ENCODE assay signal across 26 cellular contexts in the genomic region with DNA sequence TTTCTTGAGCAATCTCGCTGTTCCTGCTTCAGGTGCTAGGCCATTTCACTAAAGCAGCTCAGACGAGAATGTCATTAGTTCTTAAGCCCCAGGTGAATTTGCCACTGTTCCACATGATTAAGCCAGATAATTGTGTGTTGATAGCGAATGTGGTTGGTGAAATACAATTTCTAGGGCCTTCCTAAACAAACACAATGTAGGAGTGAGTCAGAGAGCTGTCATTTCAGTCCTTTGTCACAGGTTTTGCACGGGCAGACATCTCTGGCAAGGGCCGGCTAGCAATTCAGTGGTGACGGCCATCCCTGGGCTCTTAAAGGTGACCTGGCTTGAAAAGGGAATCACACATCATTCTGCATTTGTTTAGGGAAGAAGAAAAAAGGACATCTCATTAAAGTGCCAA.
DNase-seq lines count a peak whose midpoint lies in the region; ATAC-seq, FAIRE-seq and TF ChIP-seq lines count a peak whose summit lies in the region.
"Had no signal": no experiment of that assay in that cellular context is flagged by ENCODE, and none has a peak within 500 bp of the region (broad histone marks: within the 10 kb centered on the region; RNA-seq: fewer than 3 reads in every experiment).

No MANE protein-coding gene starts in this region.

- CTCF ChIA-PET in PC-9 (lab: Charles Lee), result no interaction called here

- H3K27ac ChIP-seq in PC-9, result 0 out of 2 replicates have a peak overlapping the region, but pooled peaks have one; percentile 3
- no peak overlapping the region for H3K27ac ChIP-seq in gastroesophageal sphincter
- H3K27ac ChIP-seq: BLaER1 treated with 17β-estradiol and CSF1 and Interleukin-3, amounts not matched to agents 10 nM and 100 nM; breast epithelium; lower lobe of right lung; RWPE1; sigmoid colon; tibial artery had no signal

- TF ChIP-seq EP300 in gastroesophageal sphincter (IDR thresholded peaks at IDR 0.05), result no peak

- DNase-seq in DMS53 treated with DMSO at 0.1 percent for 48 hours (lab: John Stamatoyannopoulos, UW; ENCODE audit: unreplicated experiment), result peak; percentile 86
- peak; percentile 87 for DNase-seq in NCI-H146 (lab: John Stamatoyannopoulos, UW)
- DNase-seq in PC-9, result peak; percentile 45 to 91
- peak; percentile 37 for DNase-seq in left kidney (ENCODE audit: low read depth, low spot score)
- DNase-seq in GM12891 (ENCODE audit: insufficient read length, low spot score), result no peak
- no peak for DNase-seq in activated T-cell treated with anti-CD3 and anti-CD28 coated beads for 4 hours
- no peak for DNase-seq in activated T-cell treated with anti-CD3 and anti-CD28 coated beads, Interleukin-2, amount 50 U/mL, for 72 hours
- DNase-seq: activated CD4-positive, alpha-beta T cell treated with anti-CD3 and anti-CD28 coated beads for 36 hours; activated naive CD4-positive, alpha-beta T cell treated with anti-CD3 and anti-CD28 coated beads for 36 hours; effector CD8-positive, alpha-beta T cell; foreskin fibroblast; hippocampal formation; lower lobe of right lung; NCI-H2029 treated with DMSO at 0.1 percent for 48 hours; NCI-H524; posterior cingulate gyrus; sigmoid colon; stimulated activated naive CD8-positive, alpha-beta T cell treated with anti-CD3 and anti-CD28 coated beads, Interleukin-15, amount 100 ng/mL, for 72 hours; tibial artery had no signal

- no peaks in the 10 kb centered on the region for H4K20me1 ChIP-seq in PC-9 (ENCODE audit: insufficient read depth)
- H4K20me1 ChIP-seq: BLaER1 treated with 17β-estradiol and CSF1 and Interleukin-3, amounts not matched to agents 10 nM and 100 nM had no signal

- no peak overlapping the region for H3K27ac Mint-ChIP-seq in activated T-cell treated with anti-CD3 and anti-CD28 coated beads, Interleukin-2, amount 50 U/mL, for 72 hours
- H3K27ac Mint-ChIP-seq: activated CD4-positive, alpha-beta T cell treated with anti-CD3 and anti-CD28 coated beads for 36 hours; activated naive CD4-positive, alpha-beta T cell treated with anti-CD3 and anti-CD28 coated beads for 36 hours; GM23338; stimulated activated naive CD8-positive, alpha-beta T cell treated with anti-CD3 and anti-CD28 coated beads, Interleukin-15, amount 100 ng/mL, for 72 hours; T-helper 1 cell treated with Interleukin-12 subunit alpha and Interleukin-12 subunit beta and Interleukin-4 antibody, amounts not matched to agents 30 μg/mL and 1 μg/mL, for 36 hours had no signal

- no peak overlapping the region for H2AFZ ChIP-seq in PC-9
- H2AFZ ChIP-seq: GM23338 had no signal

- no peaks in the 10 kb centered on the region for H3K4me1 Mint-ChIP-seq in activated T-cell treated with anti-CD3 and anti-CD28 coated beads, Interleukin-2, amount 50 U/mL, for 72 hours (ENCODE audit: low read depth)
- H3K4me1 Mint-ChIP-seq: activated CD4-positive, alpha-beta T cell treated with anti-CD3 and anti-CD28 coated beads for 36 hours; stimulated activated naive CD8-positive, alpha-beta T cell treated with anti-CD3 and anti-CD28 coated beads, Interleukin-15, amount 100 ng/mL, for 72 hours had no signal

- H3K4me3 Mint-ChIP-seq in activated T-cell treated with anti-CD3 and anti-CD28 coated beads, Interleukin-2, amount 50 U/mL, for 72 hours, result no peak overlapping the region
- H3K4me3 Mint-ChIP-seq: activated CD4-positive, alpha-beta T cell treated with anti-CD3 and anti-CD28 coated beads for 36 hours; activated naive CD4-positive, alpha-beta T cell treated with anti-CD3 and anti-CD28 coated beads for 36 hours; GM23338; stimulated activated naive CD8-positive, alpha-beta T cell treated with anti-CD3 and anti-CD28 coated beads, Interleukin-15, amount 100 ng/mL, for 72 hours; T-helper 1 cell treated with Interleukin-12 subunit alpha and Interleukin-12 subunit beta and Interleukin-4 antibody, amounts not matched to agents 30 μg/mL and 1 μg/mL, for 36 hours had no signal

- H3K36me3 ChIP-seq in PC-9 (ENCODE audit: low read depth) (no peaks in the 10 kb centered on the region), gastroesophageal sphincter (no peaks in the 10 kb centered on the region)
- H3K36me3 ChIP-seq: BLaER1 treated with 17β-estradiol and CSF1 and Interleukin-3, amounts not matched to agents 10 nM and 100 nM; breast epithelium; lower lobe of right lung; sigmoid colon; tibial artery had no signal

- 0 out of 2 replicates have a peak, but pooled peaks cover 5% of the 10 kb centered on the region for H3F3A ChIP-seq in PC-9 (ENCODE audit: insufficient read depth, low read depth)

- no peaks in the 10 kb centered on the region for H3K9me2 ChIP-seq in PC-9 (ENCODE audit: insufficient read depth)

- H3K4me1 ChIP-seq in PC-9 (replicated peaks; ENCODE audit: insufficient read depth), result peaks cover 12% of the 10 kb centered on the region
- H3K4me1 ChIP-seq in gastroesophageal sphincter, result no peaks in the 10 kb centered on the region
- H3K4me1 ChIP-seq: BLaER1 treated with 17β-estradiol and CSF1 and Interleukin-3, amounts not matched to agents 10 nM and 100 nM; breast epithelium; lower lobe of right lung; tibial artery had no signal

- no peaks in the 10 kb centered on the region for H3K27me3 ChIP-seq in PC-9 (ENCODE audit: insufficient read depth, low read depth)
- H3K27me3 ChIP-seq in gastroesophageal sphincter, result no peaks in the 10 kb centered on the region
- H3K27me3 ChIP-seq: BLaER1 treated with 17β-estradiol and CSF1 and Interleukin-3, amounts not matched to agents 10 nM and 100 nM; breast epithelium; sigmoid colon; tibial artery had no signal

- H3K79me2 ChIP-seq in PC-9 (ENCODE audit: low read depth), result no peaks in the 10 kb centered on the region

- no peak overlapping the region for H3K4me3 ChIP-seq in PC-9
- no peak overlapping the region for H3K4me3 ChIP-seq in gastroesophageal sphincter
- H3K4me3 ChIP-seq: BLaER1 treated with 17β-estradiol and CSF1 and Interleukin-3, amounts not matched to agents 10 nM and 100 nM; breast epithelium; GM23338; lower lobe of right lung; sigmoid colon; tibial artery had no signal

- no peaks in the 10 kb centered on the region for H3K36me3 Mint-ChIP-seq in activated T-cell treated with anti-CD3 and anti-CD28 coated beads, Interleukin-2, amount 50 U/mL, for 72 hours (ENCODE audit: insufficient read depth in 2 of 2)

- ATAC-seq in gastroesophageal sphincter, result no peak
- no peak for ATAC-seq in activated T-cell treated with anti-CD3 and anti-CD28 coated beads, Interleukin-2, amount 50 U/mL, for 72 hours (replicated peaks in 1 of 2)
- ATAC-seq: activated CD4-positive, alpha-beta T cell treated with anti-CD3 and anti-CD28 coated beads for 36 hours; GM23338; lower lobe of right lung; stimulated activated naive CD8-positive, alpha-beta T cell treated with anti-CD3 and anti-CD28 coated beads, Interleukin-15, amount 100 ng/mL, for 72 hours had no signal

- TF ChIP-seq CTCF in PC-9 (conservative IDR thresholded peaks at IDR 0.05), result no peak
- TF ChIP-seq CTCF in gastroesophageal sphincter (IDR thresholded peaks at IDR 0.05), result no peak

- no TSS peak for BruUV-seq in PC-9 (replicated peaks; lab: Mats Ljungman, UMichigan)

- POLR2A ChIA-PET in PC-9 (lab: Charles Lee; ENCODE audit: unreplicated experiment), result interaction anchor here (0.7 kb wide), 1 partner anchor 558 kb away, joined by 4 read pairs; no protein-coding TSS in a partner anchor

- H3K9me3 Mint-ChIP-seq in activated T-cell treated with anti-CD3 and anti-CD28 coated beads, Interleukin-2, amount 50 U/mL, for 72 hours, result no peaks in the 10 kb centered on the region
- H3K9me3 Mint-ChIP-seq: activated naive CD4-positive, alpha-beta T cell treated with anti-CD3 and anti-CD28 coated beads for 36 hours; GM23338; T-helper 1 cell treated with Interleukin-12 subunit alpha and Interleukin-12 subunit beta and Interleukin-4 antibody, amounts not matched to agents 30 μg/mL and 1 μg/mL, for 36 hours had no signal

- WGBS in gastroesophageal sphincter (ENCODE audit: low coverage in 1 of 2), 2 donors, result 72 to 77% methylated on average over 3 to 6 of the region's 6 CpGs

- H3K9me3 ChIP-seq in PC-9 (ENCODE audit: insufficient read depth, low read depth) (no peaks in the 10 kb centered on the region; the same call in 1 of the 2 replicates), gastroesophageal sphincter (no peaks in the 10 kb centered on the region)
- H3K9me3 ChIP-seq: BLaER1 treated with 17β-estradiol and CSF1 and Interleukin-3, amounts not matched to agents 10 nM and 100 nM; breast epithelium; lower lobe of right lung; sigmoid colon; tibial artery had no signal

- no peaks in the 10 kb centered on the region for H3K27me3 Mint-ChIP-seq in activated T-cell treated with anti-CD3 and anti-CD28 coated beads, Interleukin-2, amount 50 U/mL, for 72 hours (ENCODE audit: low read depth)
- H3K27me3 Mint-ChIP-seq: stimulated activated naive CD8-positive, alpha-beta T cell treated with anti-CD3 and anti-CD28 coated beads, Interleukin-15, amount 100 ng/mL, for 72 hours had no signal

- H3K4me2 ChIP-seq in PC-9, result peak overlapping the region; percentile 50
- H3K4me2 ChIP-seq: BLaER1 treated with 17β-estradiol and CSF1 and Interleukin-3, amounts not matched to agents 10 nM and 100 nM; GM23338 had no signal

- TF ChIP-seq POLR2A in GM12891 (IDR thresholded peaks at IDR 0.05; ENCODE audit: low read depth, low read length) (no peak), gastroesophageal sphincter (IDR thresholded peaks at IDR 0.05) (no peak)

- intact Hi-C loops in PC-9 (cut with micrococcal nuclease; ENCODE audit: unreplicated experiment), result no loop called here

- FAIRE-seq in GM12891 (lab: Jason Lieb, UNC), result no peak
- FAIRE-seq: colon had no signal

TF ChIP-seq in GM12891, 5 proteins besides CTCF, POLR2A, EP300 and RAD21:
- no peak for TF ChIP-seq PAX5 (IDR thresholded peaks at IDR 0.05; ENCODE audit: insufficient read depth, low read length, severe bottlenecking)
- TF ChIP-seq SPI1 (IDR thresholded peaks at IDR 0.05; ENCODE audit: low read depth, low read length), result no peak
- TF ChIP-seq POLR2AphosphoS5 (IDR thresholded peaks at IDR 0.05; ENCODE audit: low read depth, low read length), result no peak
- TF ChIP-seq POU2F2 (IDR thresholded peaks at IDR 0.05; ENCODE audit: low read depth, low read length), result no peak
- no peak for TF ChIP-seq TAF1 (IDR thresholded peaks at IDR 0.05; ENCODE audit: low read depth, low read length)

Comparison
In these comparisons a context has a peak if more than half of its experiments do, and no peak if none do; other contexts are left out.
1. DNase-seq: peak in DMS53 treated with DMSO at 0.1 percent for 48 hours (single experiment), NCI-H146 (single experiment), PC-9 (2 of 2) and left kidney (single experiment); none in GM12891 (single experiment), activated T-cell treated with anti-CD3 and anti-CD28 coated beads for 4 hours (single experiment) and activated T-cell treated with anti-CD3 and anti-CD28 coated beads, Interleukin-2, amount 50 U/mL, for 72 hours (0 of 2).